Comparison of ENCODE assay signal across 18 cellular contexts in genomic region chr12:131141483-131141882, GRCh38.
"Had no signal": no experiment of that assay in that cellular context is flagged by ENCODE, and none has a peak within 500 bp of the region (broad histone marks: within the 10 kb centered on the region; RNA-seq: fewer than 3 reads in every experiment).

No MANE protein-coding gene starts in this region.

- H3K4me1 Mint-ChIP-seq: activated CD4-positive, alpha-beta T cell treated with anti-CD3 and anti-CD28 coated beads, Interleukin-2, amount 10 ng/mL, durations not matched to agents 24 days and 14 days; activated naive CD4-positive, alpha-beta T cell treated with anti-CD3 and anti-CD28 coated beads, Interleukin-2, amount 10 ng/mL, durations not matched to agents 7 days and 5 days had no signal

- H3K4me1 ChIP-seq: foreskin keratinocyte, lower lobe of right lung, upper lobe of left lung had no signal

- H3K4me3 ChIP-seq: cardiac muscle cell, lower lobe of right lung, upper lobe of left lung had no signal

- H3K27ac ChIP-seq: cardiac muscle cell, foreskin keratinocyte, lower lobe of right lung, upper lobe of left lung had no signal

- DNase-seq: activated CD4-positive, alpha-beta T cell treated with anti-CD3 and anti-CD28 coated beads, Interleukin-2, amount 10 ng/mL, durations not matched to agents 24 days and 14 days; activated CD8-positive, alpha-beta T cell treated with anti-CD3 and anti-CD28 coated beads, Interleukin-2, amount 10 ng/mL, durations not matched to agents 7 days and 5 days; activated naive CD4-positive, alpha-beta T cell treated with anti-CD3 and anti-CD28 coated beads, Interleukin-2, amount 10 ng/mL, durations not matched to agents 7 days and 5 days; activated T-cell treated with anti-CD3 and anti-CD28 coated beads, Interleukin-2, amount 50 U/mL, for 48 hours; amygdala; cortex of kidney; foreskin keratinocyte; kidney; lower lobe of right lung; mesendoderm; naive B cell; stimulated activated CD4-positive, alpha-beta T cell treated with anti-CD3 and anti-CD28 coated beads, Interleukin-4, amount 100 ng/mL, for 24 hours; stimulated activated naive CD4-positive, alpha-beta T cell treated with Interleukin-2 at 50 U/mL for 16 hours; upper lobe of left lung had no signal

- H3K27me3 ChIP-seq: cardiac muscle cell, foreskin keratinocyte, upper lobe of left lung had no signal

- H3K36me3 ChIP-seq: cardiac muscle cell had no signal

- H3K27me3 Mint-ChIP-seq: activated naive CD4-positive, alpha-beta T cell treated with anti-CD3 and anti-CD28 coated beads, Interleukin-2, amount 10 ng/mL, durations not matched to agents 7 days and 5 days had no signal

- H3K36me3 Mint-ChIP-seq: activated naive CD4-positive, alpha-beta T cell treated with anti-CD3 and anti-CD28 coated beads, Interleukin-2, amount 10 ng/mL, durations not matched to agents 7 days and 5 days; naive B cell had no signal

- ATAC-seq: activated CD4-positive, CD25-positive, alpha-beta regulatory T cell treated with anti-CD3 and anti-CD28 coated beads, Interleukin-2, amount 50 U/mL, for 24 hours; activated CD8-positive, alpha-beta T cell treated with anti-CD3 and anti-CD28 coated beads, Interleukin-2, amount 10 ng/mL, durations not matched to agents 7 days and 5 days; foreskin keratinocyte; left lobe of liver; lower lobe of right lung had no signal

- H3K9me3 Mint-ChIP-seq: activated CD4-positive, alpha-beta T cell treated with anti-CD3 and anti-CD28 coated beads, Interleukin-2, amount 10 ng/mL, durations not matched to agents 24 days and 14 days; activated naive CD4-positive, alpha-beta T cell treated with anti-CD3 and anti-CD28 coated beads, Interleukin-2, amount 10 ng/mL, durations not matched to agents 7 days and 5 days; naive B cell had no signal

- H3K9me3 ChIP-seq: lower lobe of right lung, upper lobe of left lung had no signal

- H3K4me3 Mint-ChIP-seq: activated CD4-positive, alpha-beta T cell treated with anti-CD3 and anti-CD28 coated beads, Interleukin-2, amount 10 ng/mL, durations not matched to agents 24 days and 14 days; activated CD8-positive, alpha-beta T cell treated with anti-CD3 and anti-CD28 coated beads, Interleukin-2, amount 10 ng/mL, durations not matched to agents 7 days and 5 days; activated naive CD4-positive, alpha-beta T cell treated with anti-CD3 and anti-CD28 coated beads, Interleukin-2, amount 10 ng/mL, durations not matched to agents 7 days and 5 days; naive B cell had no signal

- H3K27ac Mint-ChIP-seq: activated CD4-positive, alpha-beta T cell treated with anti-CD3 and anti-CD28 coated beads, Interleukin-2, amount 10 ng/mL, durations not matched to agents 24 days and 14 days; activated CD8-positive, alpha-beta T cell treated with anti-CD3 and anti-CD28 coated beads, Interleukin-2, amount 10 ng/mL, durations not matched to agents 7 days and 5 days; activated naive CD4-positive, alpha-beta T cell treated with anti-CD3 and anti-CD28 coated beads, Interleukin-2, amount 10 ng/mL, durations not matched to agents 7 days and 5 days; progenitor cell of endocrine pancreas had no signal
